In genomic region chr20:44596010-44596409, GRCh38 we compare ENCODE assay signal across 1 cellular context.
TF ChIP-seq lines count a peak whose summit lies in the region.

No MANE protein-coding gene starts in this region.

TF ChIP-seq in HepG2, 621 proteins besides CTCF, POLR2A, EP300 and RAD21:
- TF ChIP-seq ZFY (CRISPR knock-in tag; IDR thresholded peaks at IDR 0.05) (no peak), ELF4 (CRISPR knock-in tag; IDR thresholded peaks at IDR 0.05; ENCODE audit: borderline replicate concordance) (no peak), KLF15 (CRISPR knock-in tag; IDR thresholded peaks at IDR 0.05; ENCODE audit: borderline replicate concordance) (no peak), HOMEZ (CRISPR knock-in tag; IDR thresholded peaks at IDR 0.05; ENCODE audit: low read depth) (no peak), SIN3A (IDR thresholded peaks at IDR 0.05; ENCODE audit: borderline replicate concordance, low read depth, low read length) (no peak), FOXK2 (IDR thresholded peaks at IDR 0.05) (no peak), MYNN (CRISPR knock-in tag; IDR thresholded peaks at IDR 0.05; ENCODE audit: low read depth) (no peak), FOXO4 (CRISPR knock-in tag; conservative IDR thresholded peaks at IDR 0.05) (no peak), U2AF1 (optimal IDR thresholded peaks at IDR 0.05; ENCODE audit: low read depth, low read length) (no peak), PREB (CRISPR knock-in tag; IDR thresholded peaks at IDR 0.05) (no peak), ZNF343 (CRISPR knock-in tag; IDR thresholded peaks at IDR 0.05) (no peak), U2AF2 (IDR thresholded peaks at IDR 0.05; ENCODE audit: low read depth, low read length) (no peak), ATF7 (IDR thresholded peaks at IDR 0.05) (no peak), ATF7 (CRISPR knock-in tag; IDR thresholded peaks at IDR 0.05) (no peak), PHF5A (CRISPR knock-in tag; IDR thresholded peaks at IDR 0.05; ENCODE audit: low read depth, unreplicated experiment) (no peak), ZXDC (CRISPR knock-in tag; IDR thresholded peaks at IDR 0.05) (no peak), KAT8 (CRISPR knock-in tag; IDR thresholded peaks at IDR 0.05) (no peak), YY1 (IDR thresholded peaks at IDR 0.05; ENCODE audit: insufficient read depth, insufficient replicate concordance, low read depth, low read length) (no peak)
